ENCODE assay signal across 19 cellular contexts in the genomic region with DNA sequence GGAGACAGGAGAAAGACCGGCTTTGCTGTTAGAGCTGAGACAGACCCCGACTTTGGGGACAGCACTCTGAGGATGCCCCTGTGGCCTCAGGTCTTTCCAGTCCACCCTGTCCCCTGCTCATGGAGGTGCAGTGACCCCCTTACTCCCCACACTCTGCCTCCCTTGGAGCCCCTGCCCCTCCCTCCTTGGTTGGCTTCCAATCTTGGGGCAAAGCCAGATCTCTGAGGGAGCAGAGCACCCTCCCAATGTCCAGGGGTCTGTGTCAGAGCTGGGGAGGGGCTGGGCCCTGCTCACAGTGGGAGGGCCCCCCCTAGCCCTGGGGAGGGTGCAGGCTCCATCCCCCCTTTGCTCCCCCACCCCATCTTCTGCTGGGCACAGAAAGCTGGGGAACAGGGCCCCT. TPM values are rescaled to one million over a fixed set of nuclear protein-coding genes. Genes with fewer than 3 reads are reported as not detected.
DNase-seq lines count a peak whose midpoint lies in the region; ATAC-seq and TF ChIP-seq lines count a peak whose summit lies in the region.
"Had no signal": no experiment of that assay in that cellular context is flagged by ENCODE, and none has a peak within 500 bp of the region (broad histone marks: within the 10 kb centered on the region; RNA-seq: fewer than 3 reads in every experiment).

No MANE protein-coding gene starts in this region.

- no peaks in the 10 kb centered on the region for H3K79me2 ChIP-seq in mesendoderm (ENCODE audit: control insufficient read depth, insufficient read depth, low read length)

- TF ChIP-seq CTCF in esophagus squamous epithelium (IDR thresholded peaks at IDR 0.05), result no peak

- peak overlapping the region; percentile 76 for H3K4ac ChIP-seq in mesendoderm (ENCODE audit: low read depth, low read length)

- no peaks in the 10 kb centered on the region for H3K79me1 ChIP-seq in mesendoderm (ENCODE audit: low read length)

- H3K9ac ChIP-seq in NT2/D1 (ENCODE audit: insufficient read length, low read depth), result peak overlapping the region; percentile 32
- H3K9ac ChIP-seq in mesendoderm (ENCODE audit: low read length), result no peak overlapping the region

- peak overlapping the region; percentile 71 for H3K56ac ChIP-seq in mesendoderm (ENCODE audit: low read length)

- no peaks in the 10 kb centered on the region for H3K27me3 ChIP-seq in NT2/D1 (ENCODE audit: insufficient read depth, insufficient read length)
- no peaks in the 10 kb centered on the region for H3K27me3 ChIP-seq in mesendoderm (ENCODE audit: insufficient read depth, low read length, poor library complexity)
- peaks cover 0 to 60% (median 0%) of the 10 kb centered on the region in 4 donors for H3K27me3 ChIP-seq in esophagus squamous epithelium
- H3K27me3 ChIP-seq: SJSA1 had no signal

- H4K5ac ChIP-seq in mesendoderm (ENCODE audit: low read length), result no peak overlapping the region

- H3K9me3 ChIP-seq in NT2/D1 (ENCODE audit: insufficient read depth, low read length) (no peaks in the 10 kb centered on the region), esophagus squamous epithelium (no peaks in the 10 kb centered on the region)
- H3K9me3 ChIP-seq: SJSA1 had no signal

- H3K4me1 ChIP-seq in NT2/D1 (ENCODE audit: insufficient read depth, insufficient read length) (peaks cover 31% of the 10 kb centered on the region), mesendoderm (ENCODE audit: control insufficient read depth, low read depth, low read length) (peaks cover 20% of the 10 kb centered on the region), esophagus squamous epithelium (no peaks in the 10 kb centered on the region)
- H3K4me1 ChIP-seq: SJSA1 had no signal

- H2BK5ac ChIP-seq in mesendoderm (ENCODE audit: low read length), result peak overlapping the region; percentile 45

- no peak for TF ChIP-seq POLR2A in esophagus squamous epithelium (IDR thresholded peaks at IDR 0.05)

- H3K27ac ChIP-seq in mesendoderm (ENCODE audit: low read depth, low read length) (no peak overlapping the region), esophagus squamous epithelium (no peak overlapping the region)
- H3K27ac ChIP-seq: C4-2B, PC-9, SJSA1 had no signal

- no peak overlapping the region for H2BK15ac ChIP-seq in mesendoderm (replicated peaks; ENCODE audit: low read depth)

- intact Hi-C loops in posterior vena cava (cut with DNase I) (no loop called here), esophagus squamous epithelium (cut with DNase I) (loop anchor here (10.0 kb wide), 1 partner anchor 315 kb away; no protein-coding TSS in a partner anchor)

- H3K23ac ChIP-seq in mesendoderm (ENCODE audit: low read length), result no peak overlapping the region

- no peak for ATAC-seq in GM21786 (IDR thresholded peaks at IDR 0.05; ENCODE audit: unreplicated experiment)

- no peaks in the 10 kb centered on the region for H3K36me3 ChIP-seq in NT2/D1 (ENCODE audit: insufficient read depth, insufficient read length, low read length)
- H3K36me3 ChIP-seq in mesendoderm (ENCODE audit: control insufficient read depth, insufficient read depth, low read length), result no peaks in the 10 kb centered on the region
- no peaks in the 10 kb centered on the region for H3K36me3 ChIP-seq in esophagus squamous epithelium
- H3K36me3 ChIP-seq: SJSA1 had no signal

- DNase-seq in D341Med (ENCODE audit: low spot score) (peak; percentile 10), NT2/D1 (ENCODE audit: low read depth, low spot score) (no peak), mesendoderm (no peak), posterior vena cava (ENCODE audit: low spot score) (peak; percentile 56), GM19238 (ENCODE audit: insufficient read length, low spot score) (no peak), esophagus squamous epithelium (lab: John Stamatoyannopoulos, UW) (no peak)
- DNase-seq in activated CD4-positive, alpha-beta T cell treated with anti-CD3 and anti-CD28 coated beads, Interleukin-2, amount 50 U/mL, for 1 hour, result no peak
- DNase-seq: KG1, NCI-H1048, NCI-H1436 treated with DMSO at 0.1 percent for 48 hours, NCI-H2081, NCI-H748 treated with DMSO at 0.1 percent for 48 hours, PC-9 had no signal

- H2BK120ac ChIP-seq in mesendoderm (ENCODE audit: low read depth, low read length), result peak overlapping the region; percentile 7

- WGBS in mesendoderm (ENCODE audit: extremely low coverage, insufficient coverage, low lambda C conversion rate), result no CpG with 5 or more reads among the region's 2 CpGs
- WGBS in esophagus squamous epithelium, 2 donors, result 79 to 85% methylated on average over 2 of the region's 2 CpGs

- peak overlapping the region; percentile 12 for H3K18ac ChIP-seq in mesendoderm (ENCODE audit: low read length)

- H3K4me2 ChIP-seq in mesendoderm (ENCODE audit: low read length), result no peak overlapping the region
- H3K4me2 ChIP-seq: PC-9 had no signal

- H2AK5ac ChIP-seq in mesendoderm (ENCODE audit: low read length), result peak overlapping the region; percentile 86

- no peak overlapping the region for H3K4me3 ChIP-seq in NT2/D1 (ENCODE audit: insufficient read length, low read depth)
- no peak overlapping the region for H3K4me3 ChIP-seq in mesendoderm (ENCODE audit: low read length)
- H3K4me3 ChIP-seq in esophagus squamous epithelium, result no peak overlapping the region
- H3K4me3 ChIP-seq: PC-9, SJSA1 had no signal

- no peak overlapping the region for H4K8ac ChIP-seq in mesendoderm (ENCODE audit: low read depth, low read length)

RNA-seq across cellular contexts. Expression of a gene that starts 50.0 kb away (rescaled TPM):
- not detected for polyA plus RNA-seq in mesendoderm (2013, experiment 1 of 2)
- polyA plus RNA-seq in mesendoderm (2013, experiment 2 of 2), result not detected
- total RNA-seq in posterior vena cava, result not detected
- not detected for total RNA-seq in esophagus squamous epithelium
- total RNA-seq: A673, M059J, NCI-H460, PC-9, SJSA1 had no signal

Comparison
In these comparisons a context has a peak if more than half of its experiments do, and no peak if none do; other contexts are left out.
1. DNase-seq: peak in D341Med (single experiment) and posterior vena cava (single experiment); none in NT2/D1 (single experiment), mesendoderm (single experiment), activated CD4-positive, alpha-beta T cell treated with anti-CD3 and anti-CD28 coated beads, Interleukin-2, amount 50 U/mL, for 1 hour (single experiment), GM19238 (single experiment) and esophagus squamous epithelium (single experiment).